13 cellular contexts compared by ENCODE assay signal in genomic region chr2:235827585-235827992, GRCh38.
DNase-seq lines count a peak whose midpoint lies in the region; ATAC-seq, FAIRE-seq and TF ChIP-seq lines count a peak whose summit lies in the region.
"Had no signal": no experiment of that assay in that cellular context is flagged by ENCODE, and none has a peak within 500 bp of the region (broad histone marks: within the 10 kb centered on the region; RNA-seq: fewer than 3 reads in every experiment).

No MANE protein-coding gene starts in this region.

- FAIRE-seq in frontal cortex (lab: Jason Lieb, UNC) = no peak
- FAIRE-seq: colon had no signal

- no peak overlapping the region for H3K4ac ChIP-seq in mesendoderm (ENCODE audit: low read depth, low read length)

- H3K9ac ChIP-seq in mesendoderm (ENCODE audit: low read length) = no peak overlapping the region

- H3K27me3 ChIP-seq in MG63 (no peaks in the 10 kb centered on the region), mesendoderm (ENCODE audit: insufficient read depth, low read length, poor library complexity) (no peaks in the 10 kb centered on the region)

- H2BK15ac ChIP-seq in mesendoderm (replicated peaks; ENCODE audit: low read depth) = no peak overlapping the region

- H2BK5ac ChIP-seq in mesendoderm (ENCODE audit: low read length) = no peak overlapping the region

- H3K4me1 Mint-ChIP-seq in chondrocyte (ENCODE audit: low read depth) (peaks cover 10% of the 10 kb centered on the region), natural killer cell (peaks cover 5 to 13% of the 10 kb centered on the region in 2 donors)
- H3K4me1 Mint-ChIP-seq: activated CD4-positive, alpha-beta T cell treated with anti-CD3 and anti-CD28 coated beads, Interleukin-2, amount 10 ng/mL, durations not matched to agents 24 days and 14 days; activated T-helper 17 cell treated with anti-CD3 and anti-CD28 coated beads, Interleukin-2, amount 50 U/mL, for 72 hours had no signal

- no peak overlapping the region for H3K4me3 ChIP-seq in MG63
- H3K4me3 ChIP-seq in mesendoderm (ENCODE audit: low read length) = no peak overlapping the region

- no peak overlapping the region for H3K56ac ChIP-seq in mesendoderm (ENCODE audit: low read length)

- no peaks in the 10 kb centered on the region for H3K9me3 ChIP-seq in MG63

- intact Hi-C loops in natural killer cell (cut with micrococcal nuclease) = no loop called here

- H2AK5ac ChIP-seq in mesendoderm (ENCODE audit: low read length) = no peak overlapping the region

- H3K9me3 Mint-ChIP-seq in chondrocyte (ENCODE audit: low read depth) (peaks cover 2% of the 10 kb centered on the region), natural killer cell (no peaks in the 10 kb centered on the region)
- H3K9me3 Mint-ChIP-seq: activated CD4-positive, alpha-beta T cell treated with anti-CD3 and anti-CD28 coated beads, Interleukin-2, amount 10 ng/mL, durations not matched to agents 24 days and 14 days; activated T-helper 17 cell treated with anti-CD3 and anti-CD28 coated beads, Interleukin-2, amount 50 U/mL, for 72 hours had no signal

- ATAC-seq in natural killer cell (no peak), GM21447 (IDR thresholded peaks at IDR 0.05; ENCODE audit: unreplicated experiment) (no peak), GM19395 (IDR thresholded peaks at IDR 0.05; ENCODE audit: unreplicated experiment) (no peak)
- ATAC-seq: activated T-helper 17 cell treated with anti-CD3 and anti-CD28 coated beads, Interleukin-2, amount 50 U/mL, for 72 hours had no signal

- H3K27ac Mint-ChIP-seq in chondrocyte (ENCODE audit: unreplicated experiment) (no peak overlapping the region), natural killer cell (no peak overlapping the region)
- H3K27ac Mint-ChIP-seq: activated CD4-positive, alpha-beta T cell treated with anti-CD3 and anti-CD28 coated beads, Interleukin-2, amount 10 ng/mL, durations not matched to agents 24 days and 14 days; activated T-helper 17 cell treated with anti-CD3 and anti-CD28 coated beads, Interleukin-2, amount 50 U/mL, for 72 hours had no signal

- no peak overlapping the region for H3K4me2 ChIP-seq in mesendoderm (ENCODE audit: low read length)

- H3K4me3 Mint-ChIP-seq in chondrocyte (ENCODE audit: unreplicated experiment) (no peak overlapping the region), natural killer cell (no peak overlapping the region)
- H3K4me3 Mint-ChIP-seq: activated CD4-positive, alpha-beta T cell treated with anti-CD3 and anti-CD28 coated beads, Interleukin-2, amount 10 ng/mL, durations not matched to agents 24 days and 14 days; activated T-helper 17 cell treated with anti-CD3 and anti-CD28 coated beads, Interleukin-2, amount 50 U/mL, for 72 hours had no signal

- H3K23ac ChIP-seq in mesendoderm (ENCODE audit: low read length) = no peak overlapping the region

- no peak overlapping the region for H3K27ac ChIP-seq in mesendoderm (ENCODE audit: low read depth, low read length)

- H3K79me1 ChIP-seq in mesendoderm (ENCODE audit: low read length) = no peaks in the 10 kb centered on the region

- peak; percentile 23 for DNase-seq in AG09319 (ENCODE audit: extremely low read depth, low read depth)
- DNase-seq in MG63 = peak; percentile 60
- peak; percentile 71 for DNase-seq in chondrocyte (ENCODE audit: low spot score)
- DNase-seq in mesendoderm = peak; percentile 26
- DNase-seq in frontal cortex (ENCODE audit: low spot score in 2 of 2) = no peak
- DNase-seq in natural killer cell = no peak
- DNase-seq: activated CD4-positive, alpha-beta T cell treated with anti-CD3 and anti-CD28 coated beads, Interleukin-2, amount 10 ng/mL, durations not matched to agents 24 days and 14 days; AML-193; NCI-H1436 had no signal

- H4K5ac ChIP-seq in mesendoderm (ENCODE audit: low read length) = no peak overlapping the region

- WGBS in mesendoderm (ENCODE audit: extremely low coverage, insufficient coverage, low lambda C conversion rate) = no CpG with 5 or more reads among the region's 10 CpGs

- no peak overlapping the region for H3K18ac ChIP-seq in mesendoderm (ENCODE audit: low read length)

- H3K36me3 ChIP-seq in MG63 = no peaks in the 10 kb centered on the region
- H3K36me3 ChIP-seq in mesendoderm (ENCODE audit: control insufficient read depth, insufficient read depth, low read length) = no peaks in the 10 kb centered on the region

- H3K27me3 Mint-ChIP-seq in chondrocyte (ENCODE audit: low read depth) = no peaks in the 10 kb centered on the region
- no peaks in the 10 kb centered on the region for H3K27me3 Mint-ChIP-seq in natural killer cell (ENCODE audit: low read depth in 2 of 2)
- H3K27me3 Mint-ChIP-seq: activated CD4-positive, alpha-beta T cell treated with anti-CD3 and anti-CD28 coated beads, Interleukin-2, amount 10 ng/mL, durations not matched to agents 24 days and 14 days; activated T-helper 17 cell treated with anti-CD3 and anti-CD28 coated beads, Interleukin-2, amount 50 U/mL, for 72 hours had no signal

- no peak overlapping the region for H2BK120ac ChIP-seq in mesendoderm (ENCODE audit: low read depth, low read length)

- no peaks in the 10 kb centered on the region for H3K4me1 ChIP-seq in mesendoderm (ENCODE audit: control insufficient read depth, low read depth, low read length)

- H3K36me3 Mint-ChIP-seq in chondrocyte (ENCODE audit: low read depth) (peaks cover 13% of the 10 kb centered on the region), natural killer cell (no peaks in the 10 kb centered on the region)

- no peaks in the 10 kb centered on the region for H3K79me2 ChIP-seq in mesendoderm (ENCODE audit: control insufficient read depth, insufficient read depth, low read length)

- TF ChIP-seq CTCF in AG09319 (IDR thresholded peaks at IDR 0.05; ENCODE audit: low read depth, low read length) = no peak
- TF ChIP-seq CTCF in chondrocyte (IDR thresholded peaks at IDR 0.05) = no peak
- TF ChIP-seq CTCF in natural killer cell (IDR thresholded peaks at IDR 0.05) = no peak

- H4K8ac ChIP-seq in mesendoderm (ENCODE audit: low read depth, low read length) = no peak overlapping the region

Comparison
In these comparisons a context has a peak if more than half of its experiments do, and no peak if none do; other contexts are left out.
1. DNase-seq: peak in AG09319 (single experiment), MG63 (single experiment), chondrocyte (single experiment) and mesendoderm (single experiment); none in frontal cortex (0 of 2) and natural killer cell (single experiment).